23 cellular contexts compared by ENCODE assay signal in the genomic region with DNA sequence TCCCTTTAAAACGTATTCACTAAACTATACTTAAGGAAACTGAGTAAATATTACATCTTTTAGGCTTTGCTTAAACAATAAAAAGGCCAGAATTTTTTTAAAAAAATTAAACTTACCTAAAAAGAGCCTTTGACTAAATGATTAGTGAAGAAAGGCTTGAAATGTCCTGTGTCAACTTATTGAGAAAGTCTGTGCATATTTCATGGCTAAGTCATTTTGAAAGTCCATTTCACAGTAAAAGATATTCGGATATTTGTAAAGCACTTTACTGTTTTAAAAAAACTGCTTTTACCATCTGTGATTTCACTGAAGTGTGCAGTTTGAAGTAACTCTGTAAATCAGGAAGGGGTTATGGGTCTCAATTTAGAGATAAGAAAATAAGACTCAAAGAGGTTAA. TPM values are rescaled to one million over a fixed set of nuclear protein-coding genes. Genes with fewer than 3 reads are reported as not detected.
"Had no signal": no experiment of that assay in that cellular context is flagged by ENCODE, and none has a peak within 500 bp of the region (broad histone marks: within the 10 kb centered on the region; RNA-seq: fewer than 3 reads in every experiment).

No MANE protein-coding gene starts in this region.

- H3K27me3 ChIP-seq: gastroesophageal sphincter, neural progenitor cell, ovary, upper lobe of left lung had no signal

- H3K9ac ChIP-seq: neural progenitor cell had no signal

- DNase-seq: activated CD4-positive, alpha-beta T cell treated with anti-CD3 and anti-CD28 coated beads for 4 hours; activated CD4-positive, alpha-beta T cell treated with anti-CD3 and anti-CD28 coated beads, Interleukin-2, amount 50 U/mL, for 48 hours; activated CD4-positive, CD25-positive, alpha-beta regulatory T cell; activated effector memory CD4-positive, alpha-beta T cell treated with Interleukin-2 at 50 U/mL for 16 hours; activated naive CD4-positive, alpha-beta T cell treated with anti-CD3 and anti-CD28 coated beads for 36 hours; activated T-cell treated with anti-CD3 and anti-CD28 coated beads, Interleukin-2, amount 50 U/mL, for 72 hours; caudate nucleus; dermis blood vessel endothelial cell; effector memory CD8-positive, alpha-beta T cell; head of caudate nucleus; kidney; lower lobe of right lung; naive thymus-derived CD4-positive, alpha-beta T cell; ovary; stimulated activated CD4-positive, alpha-beta T cell treated with anti-CD3 and anti-CD28 coated beads, Interleukin-4, amount 100 ng/mL, for 24 hours; stimulated activated naive CD8-positive, alpha-beta T cell treated with anti-CD3 and anti-CD28 coated beads, Interleukin-15, Interleukin-2, amounts not matched to agents 100 U/mL and 50 U/mL, for 24 hours; SW 1271; T-helper 17 cell; upper lobe of left lung had no signal

- H3K36me3 ChIP-seq: gastroesophageal sphincter, lower lobe of right lung, neural progenitor cell, ovary, prostate gland, upper lobe of left lung had no signal

- H3K27ac Mint-ChIP-seq: activated naive CD4-positive, alpha-beta T cell treated with anti-CD3 and anti-CD28 coated beads for 36 hours; activated T-cell treated with anti-CD3 and anti-CD28 coated beads, Interleukin-2, amount 50 U/mL, for 72 hours; effector memory CD8-positive, alpha-beta T cell; naive thymus-derived CD4-positive, alpha-beta T cell; T-helper 17 cell had no signal

- H3K9me3 ChIP-seq: gastroesophageal sphincter, lower lobe of right lung, ovary, prostate gland, upper lobe of left lung had no signal

- H3K36me3 Mint-ChIP-seq: neural progenitor cell had no signal

- H3K4me3 Mint-ChIP-seq: activated naive CD4-positive, alpha-beta T cell treated with anti-CD3 and anti-CD28 coated beads for 36 hours; activated T-cell treated with anti-CD3 and anti-CD28 coated beads, Interleukin-2, amount 50 U/mL, for 72 hours; effector memory CD8-positive, alpha-beta T cell; naive thymus-derived CD4-positive, alpha-beta T cell; neural progenitor cell; T-helper 17 cell had no signal

- H3K4me3 ChIP-seq: gastroesophageal sphincter, lower lobe of right lung, neural progenitor cell, ovary, prostate gland, upper lobe of left lung had no signal

- H3K4me2 ChIP-seq: neural progenitor cell had no signal

- H2AFZ ChIP-seq: neural progenitor cell had no signal

- H3K4me1 Mint-ChIP-seq: T-helper 17 cell had no signal

- FAIRE-seq: endothelial cell of umbilical vein, kidney had no signal

- H3K27me3 Mint-ChIP-seq: effector memory CD8-positive, alpha-beta T cell; naive thymus-derived CD4-positive, alpha-beta T cell; T-helper 17 cell had no signal

- H3K27ac ChIP-seq: gastroesophageal sphincter, lower lobe of right lung, neural progenitor cell, ovary, prostate gland had no signal

- H3K9me3 Mint-ChIP-seq: activated naive CD4-positive, alpha-beta T cell treated with anti-CD3 and anti-CD28 coated beads for 36 hours; activated T-cell treated with anti-CD3 and anti-CD28 coated beads, Interleukin-2, amount 50 U/mL, for 72 hours; effector memory CD8-positive, alpha-beta T cell had no signal

- H3K4me1 ChIP-seq: gastroesophageal sphincter, lower lobe of right lung, prostate gland had no signal

RNA-seq across cellular contexts. Expression of gene RAB27B, which starts 50.4 kb away (rescaled TPM):
- total RNA-seq: endothelial cell of umbilical vein had no signal
- polyA plus RNA-seq: endothelial cell of umbilical vein had no signal
